Comparison of ENCODE assay signal across 12 cellular contexts in the genomic region with DNA sequence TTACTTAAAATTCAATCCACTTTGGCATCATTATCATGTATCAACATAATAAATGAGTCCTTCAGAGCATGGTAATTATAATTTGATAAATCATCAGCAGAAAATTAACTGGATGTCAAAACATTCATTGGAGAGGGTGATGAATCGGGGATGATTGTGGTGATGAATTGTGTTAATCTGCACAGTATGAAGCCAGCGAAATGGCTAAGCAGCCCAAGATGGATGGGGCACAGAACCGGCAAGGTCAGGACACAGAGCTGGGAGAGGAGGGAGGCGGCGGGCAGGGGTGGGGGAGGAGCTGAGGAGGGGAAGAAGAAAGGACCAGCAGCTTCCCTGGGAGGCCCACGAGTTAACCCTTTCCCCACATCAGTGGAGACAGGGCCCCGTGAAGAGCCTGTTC.
"Had no signal": no experiment of that assay in that cellular context is flagged by ENCODE, and none has a peak within 500 bp of the region (broad histone marks: within the 10 kb centered on the region; RNA-seq: fewer than 3 reads in every experiment).

No MANE protein-coding gene starts in this region.

- H3K4me3 Mint-ChIP-seq: activated naive CD8-positive, alpha-beta T cell treated with anti-CD3 and anti-CD28 coated beads, Interleukin-2, amount 50 U/mL, for 24 hours; activated T-helper 1 cell treated with anti-CD3 and anti-CD28 coated beads, Interleukin-12 subunit alpha, Interleukin-12 subunit beta, Interleukin-2, Interleukin-4 antibody, amounts not matched to agents 30 ng/mL and 10 ng/mL and 1 ng/mL, durations not matched to agents 14 hours and 24 hours and 36 hours had no signal

- H3K27me3 Mint-ChIP-seq: activated naive CD8-positive, alpha-beta T cell treated with anti-CD3 and anti-CD28 coated beads, Interleukin-2, amount 50 U/mL, for 24 hours had no signal

- DNase-seq: activated CD4-positive, alpha-beta T cell treated with anti-CD3 and anti-CD28 coated beads for 1 hour; activated CD4-positive, alpha-beta T cell treated with anti-CD3 and anti-CD28 coated beads, Interleukin-2, amount 50 U/mL, for 48 hours; activated naive CD4-positive, alpha-beta T cell treated with Interleukin-2 at 50 U/mL for 16 hours; activated naive CD8-positive, alpha-beta T cell treated with anti-CD3 and anti-CD28 coated beads, Interleukin-2, amount 50 U/mL, for 24 hours; dorsolateral prefrontal cortex; foreskin fibroblast; left ventricle myocardium inferior; pancreas; stimulated activated CD4-positive, alpha-beta T cell treated with anti-CD3 and anti-CD28 coated beads, Interleukin-15, amount 100 ng/mL, for 24 hours; stimulated activated CD4-positive, alpha-beta T cell treated with anti-CD3 and anti-CD28 coated beads, Interleukin-4, amount 100 ng/mL, for 24 hours; stomach had no signal

- H3K27ac Mint-ChIP-seq: activated naive CD8-positive, alpha-beta T cell treated with anti-CD3 and anti-CD28 coated beads, Interleukin-2, amount 50 U/mL, for 24 hours; activated T-helper 1 cell treated with anti-CD3 and anti-CD28 coated beads, Interleukin-12 subunit alpha, Interleukin-12 subunit beta, Interleukin-2, Interleukin-4 antibody, amounts not matched to agents 30 ng/mL and 10 ng/mL and 1 ng/mL, durations not matched to agents 14 hours and 24 hours and 36 hours had no signal

- ATAC-seq: activated naive CD8-positive, alpha-beta T cell treated with anti-CD3 and anti-CD28 coated beads, Interleukin-2, amount 50 U/mL, for 24 hours; pancreas had no signal

- H3K4me1 Mint-ChIP-seq: activated naive CD8-positive, alpha-beta T cell treated with anti-CD3 and anti-CD28 coated beads, Interleukin-2, amount 50 U/mL, for 24 hours had no signal

- H3K9me3 Mint-ChIP-seq: activated naive CD8-positive, alpha-beta T cell treated with anti-CD3 and anti-CD28 coated beads, Interleukin-2, amount 50 U/mL, for 24 hours; activated T-helper 1 cell treated with anti-CD3 and anti-CD28 coated beads, Interleukin-12 subunit alpha, Interleukin-12 subunit beta, Interleukin-2, Interleukin-4 antibody, amounts not matched to agents 30 ng/mL and 10 ng/mL and 1 ng/mL, durations not matched to agents 14 hours and 24 hours and 36 hours had no signal
